1 cellular context compared by ENCODE assay signal in genomic region chr9:34899535-34900158, GRCh38.
TF ChIP-seq lines count a peak whose summit lies in the region.

No MANE protein-coding gene starts in this region.

TF ChIP-seq in HepG2, 621 proteins besides CTCF, POLR2A, EP300 and RAD21 (continued from another document and continues in another):
- no peak for TF ChIP-seq AKNA (CRISPR knock-in tag; IDR thresholded peaks at IDR 0.05; ENCODE audit: borderline replicate concordance)
- no peak for TF ChIP-seq NR2F2 (IDR thresholded peaks at IDR 0.05; ENCODE audit: borderline replicate concordance, low read depth)
- no peak for TF ChIP-seq PBX3 (CRISPR knock-in tag; IDR thresholded peaks at IDR 0.05; ENCODE audit: borderline replicate concordance)
- no peak for TF ChIP-seq MBD4 (IDR thresholded peaks at IDR 0.05; ENCODE audit: borderline replicate concordance, low read length)
- TF ChIP-seq ZBTB4 (CRISPR knock-in tag; IDR thresholded peaks at IDR 0.05; ENCODE audit: borderline replicate concordance), result no peak
- TF ChIP-seq ZNF841 (CRISPR knock-in tag; IDR thresholded peaks at IDR 0.05; ENCODE audit: borderline replicate concordance), result no peak
- no peak for TF ChIP-seq ZKSCAN8 (CRISPR knock-in tag; IDR thresholded peaks at IDR 0.05; ENCODE audit: borderline replicate concordance)
- no peak for TF ChIP-seq ZKSCAN5 (CRISPR knock-in tag; IDR thresholded peaks at IDR 0.05)
- no peak for TF ChIP-seq ZFP36L2 (CRISPR knock-in tag; IDR thresholded peaks at IDR 0.05)
- TF ChIP-seq MXI1 (IDR thresholded peaks at IDR 0.05; ENCODE audit: borderline replicate concordance, low read depth, low read length), result no peak
- TF ChIP-seq SSRP1 (CRISPR knock-in tag; IDR thresholded peaks at IDR 0.05), result no peak
- TF ChIP-seq ZNF260 (CRISPR knock-in tag; IDR thresholded peaks at IDR 0.05; ENCODE audit: borderline replicate concordance, low read depth), result no peak
- TF ChIP-seq ZBED4 (CRISPR knock-in tag; IDR thresholded peaks at IDR 0.05; ENCODE audit: borderline replicate concordance), result no peak
- no peak for TF ChIP-seq CSRNP1 (CRISPR knock-in tag; IDR thresholded peaks at IDR 0.05)
- no peak for TF ChIP-seq ZNF205 (CRISPR knock-in tag; IDR thresholded peaks at IDR 0.05)
- no peak for TF ChIP-seq TEAD2 (CRISPR knock-in tag; IDR thresholded peaks at IDR 0.05)
- TF ChIP-seq ZBTB25 (CRISPR knock-in tag; IDR thresholded peaks at IDR 0.05), result no peak
- no peak for TF ChIP-seq ZGPAT (CRISPR knock-in tag; IDR thresholded peaks at IDR 0.05)
- TF ChIP-seq MAF1 (CRISPR knock-in tag; IDR thresholded peaks at IDR 0.05; ENCODE audit: borderline replicate concordance), result no peak
- TF ChIP-seq MAZ (IDR thresholded peaks at IDR 0.05; ENCODE audit: borderline replicate concordance, low read depth, low read length), result no peak
- no peak for TF ChIP-seq MAZ (CRISPR knock-in tag; IDR thresholded peaks at IDR 0.05; ENCODE audit: low read depth)
- no peak for TF ChIP-seq ZNF546 (CRISPR knock-in tag; conservative IDR thresholded peaks at IDR 0.05)
- no peak for TF ChIP-seq ZNF441 (CRISPR knock-in tag; IDR thresholded peaks at IDR 0.05; ENCODE audit: borderline replicate concordance)
- TF ChIP-seq KDM3A (CRISPR knock-in tag; IDR thresholded peaks at IDR 0.05; ENCODE audit: low read depth), result no peak
- TF ChIP-seq NR1H2 (CRISPR knock-in tag; IDR thresholded peaks at IDR 0.05; ENCODE audit: borderline replicate concordance, low read depth), result no peak
- TF ChIP-seq ZNF430 (CRISPR knock-in tag; IDR thresholded peaks at IDR 0.05), result no peak
- peak; percentile 93 for TF ChIP-seq STAG1 (CRISPR knock-in tag; IDR thresholded peaks at IDR 0.05)
- no peak for TF ChIP-seq ZNF468 (CRISPR knock-in tag; IDR thresholded peaks at IDR 0.05)
- no peak for TF ChIP-seq E2F2 (CRISPR knock-in tag; IDR thresholded peaks at IDR 0.05; ENCODE audit: borderline replicate concordance)
- no peak for TF ChIP-seq ATRX (CRISPR knock-in tag; IDR thresholded peaks at IDR 0.05; ENCODE audit: borderline replicate concordance)
- peak; percentile 89 for TF ChIP-seq SMC3 (IDR thresholded peaks at IDR 0.05; ENCODE audit: low read length)
- TF ChIP-seq POGK (CRISPR knock-in tag; conservative IDR thresholded peaks at IDR 0.05), result no peak
- 0 out of 2 replicates have a peak, but pooled peaks have one; percentile 26 for TF ChIP-seq ZNF580 (CRISPR knock-in tag; IDR thresholded peaks at IDR 0.05; ENCODE audit: borderline replicate concordance, low read depth)
- TF ChIP-seq MBNL3 (CRISPR knock-in tag; conservative IDR thresholded peaks at IDR 0.05), result no peak
- TF ChIP-seq ZNF30 (CRISPR knock-in tag; IDR thresholded peaks at IDR 0.05), result no peak
- TF ChIP-seq FOSL2 (CRISPR knock-in tag; IDR thresholded peaks at IDR 0.05), result 0 out of 2 replicates have a peak, but pooled peaks have one; percentile 11
- 0 out of 2 replicates have a peak, but pooled peaks have one; percentile 28 for TF ChIP-seq KDM2A (CRISPR knock-in tag; IDR thresholded peaks at IDR 0.05; ENCODE audit: borderline replicate concordance, low read depth)
- TF ChIP-seq RFXAP (CRISPR knock-in tag; IDR thresholded peaks at IDR 0.05; ENCODE audit: borderline replicate concordance), result no peak
- no peak for TF ChIP-seq NONO (IDR thresholded peaks at IDR 0.05)
- no peak for TF ChIP-seq NONO (CRISPR knock-in tag; conservative IDR thresholded peaks at IDR 0.05)
- TF ChIP-seq ZKSCAN1 (IDR thresholded peaks at IDR 0.05; ENCODE audit: low read length), result no peak
